Comparison of ENCODE assay signal across 17 cellular contexts in the genomic region with DNA sequence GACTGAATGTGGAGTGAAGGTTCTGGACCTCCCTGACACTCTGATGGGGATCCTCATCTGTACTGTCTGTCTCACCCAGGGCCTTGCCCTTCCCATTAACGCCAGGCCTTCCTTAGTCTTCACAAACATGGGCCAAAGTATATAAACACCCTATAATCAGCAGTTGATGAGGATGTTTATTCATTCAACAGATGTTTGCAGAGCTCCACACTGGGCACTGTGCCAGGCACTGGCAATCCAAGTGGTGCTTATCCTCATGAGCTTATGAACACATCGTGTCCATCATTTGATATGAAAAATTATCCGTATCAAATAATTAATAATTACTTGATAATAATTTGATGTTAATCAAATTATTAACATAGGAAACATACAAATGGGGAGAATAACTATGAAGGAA.
DNase-seq lines count a peak whose midpoint lies in the region; ATAC-seq and TF ChIP-seq lines count a peak whose summit lies in the region.
"Had no signal": no experiment of that assay in that cellular context is flagged by ENCODE, and none has a peak within 500 bp of the region (broad histone marks: within the 10 kb centered on the region; RNA-seq: fewer than 3 reads in every experiment).

No MANE protein-coding gene starts in this region.

- WGBS in transverse colon (ENCODE audit: low coverage in 1 of 2), 2 donors = 37 to 38% methylated on average over 2 to 3 of the region's 3 CpGs

- TF ChIP-seq CTCF in left ventricle myocardium inferior (IDR thresholded peaks at IDR 0.05; ENCODE audit: borderline replicate concordance) (no peak), transverse colon (IDR thresholded peaks at IDR 0.05) (no peak)

- H3K9me3 ChIP-seq in left ventricle myocardium inferior (replicated peaks) (no peaks in the 10 kb centered on the region), transverse colon (no peaks in the 10 kb centered on the region)
- H3K9me3 ChIP-seq: A549 had no signal

- H3K4me1 ChIP-seq in left ventricle myocardium inferior (no peaks in the 10 kb centered on the region), transverse colon (no peaks in the 10 kb centered on the region)
- H3K4me1 ChIP-seq: A549, foreskin keratinocyte had no signal

- peak; percentile 75 for DNase-seq in Right ventricle myocardium inferior (ENCODE audit: missing footprints)
- DNase-seq in left ventricle myocardium inferior = no peak
- DNase-seq in NCI-H2029 treated with DMSO at 0.1 percent for 48 hours (lab: John Stamatoyannopoulos, UW) = peak; percentile 38
- DNase-seq in NCI-H82 (lab: John Stamatoyannopoulos, UW) = peak; percentile 69
- peak; percentile 12 for DNase-seq in transverse colon
- DNase-seq in stimulated activated CD4-positive, alpha-beta T cell treated with anti-CD3 and anti-CD28 coated beads, Interleukin-4, amount 100 ng/mL, for 1 hour = no peak
- DNase-seq in UCSD-AML1 (lab: John Stamatoyannopoulos, UW; ENCODE audit: unreplicated experiment) = no peak
- DNase-seq: activated CD4-positive, alpha-beta memory T cell treated with anti-CD3 and anti-CD28 coated beads for 36 hours; activated T-cell treated with anti-CD3 and anti-CD28 coated beads, Interleukin-2, amount 50 U/mL, for 72 hours; CD8-positive, alpha-beta memory T cell; effector memory CD4-positive, alpha-beta T cell; foreskin keratinocyte; HFFc6; left ventricle myocardium superior; NCI-H1048 had no signal

- no peak overlapping the region for H3K4me3 ChIP-seq in left ventricle myocardium inferior
- no peak overlapping the region for H3K4me3 ChIP-seq in transverse colon
- H3K4me3 ChIP-seq: A549 had no signal

- no peak for TF ChIP-seq EP300 in transverse colon (IDR thresholded peaks at IDR 0.05; ENCODE audit: low read depth)

- H3K27me3 ChIP-seq in left ventricle myocardium inferior (ENCODE audit: low read depth) (peaks cover 40% of the 10 kb centered on the region), transverse colon (no peaks in the 10 kb centered on the region)

- TF ChIP-seq POLR2A in transverse colon (IDR thresholded peaks at IDR 0.05) = no peak

- intact Hi-C loops in Right ventricle myocardium inferior (cut with DNase I) = no loop called here
- intact Hi-C loops in left ventricle myocardium inferior (cut with micrococcal nuclease) = no loop called here
- intact Hi-C loops in transverse colon (cut with DNase I; ENCODE audit: low total_unique reads) = no loop called here

- H3K36me3 ChIP-seq in left ventricle myocardium inferior (no peaks in the 10 kb centered on the region), transverse colon (no peaks in the 10 kb centered on the region)

- ATAC-seq in Right ventricle myocardium inferior (no peak), HG03097 (IDR thresholded peaks at IDR 0.05; ENCODE audit: low FRiP score, unreplicated experiment) (no peak)
- ATAC-seq: A549; activated T-cell treated with anti-CD3 and anti-CD28 coated beads, Interleukin-2, amount 50 U/mL, for 72 hours; foreskin keratinocyte; left ventricle myocardium superior had no signal

- in situ Hi-C loops in transverse colon (cut with MboI; ENCODE audit: low pct_ligation_motif_present in 1 of 4, low pct_unique_long_range_greater_than_20kb in 1 of 4, low sequenced_read_pairs in 3 of 4) = no loop called here

- H3K27ac ChIP-seq in left ventricle myocardium inferior (replicated peaks) (no peak overlapping the region), transverse colon (no peak overlapping the region)
- H3K27ac ChIP-seq: A549, foreskin keratinocyte had no signal

Comparison
In these comparisons a context has a peak if more than half of its experiments do, and no peak if none do; other contexts are left out.
1. DNase-seq: peak in Right ventricle myocardium inferior (single experiment), NCI-H2029 treated with DMSO at 0.1 percent for 48 hours (single experiment), NCI-H82 (single experiment) and transverse colon (single experiment); none in left ventricle myocardium inferior (single experiment), stimulated activated CD4-positive, alpha-beta T cell treated with anti-CD3 and anti-CD28 coated beads, Interleukin-4, amount 100 ng/mL, for 1 hour (single experiment) and UCSD-AML1 (single experiment).